ENCODE assay signal across 9 cellular contexts in genomic region chr2:20234596-20234995, GRCh38. TPM values are rescaled to one million over a fixed set of nuclear protein-coding genes. Genes with fewer than 3 reads are reported as not detected.
A peak's percentile ranks its signal among the peaks of the same experiment; 100 is the strongest.
DNase-seq lines count a peak whose midpoint lies in the region; ATAC-seq and TF ChIP-seq lines count a peak whose summit lies in the region.
"Not testable (repeated sequence)": the region's sequence is repeated elsewhere in the genome, so short reads cannot be mapped to it uniquely, and the experiment has no call there.
"Had no signal": no experiment of that assay in that cellular context is flagged by ENCODE, and none has a peak within 500 bp of the region (broad histone marks: within the 10 kb centered on the region; RNA-seq: fewer than 3 reads in every experiment).

No MANE protein-coding gene starts in this region.

- peaks cover 53% of the 10 kb centered on the region for H3K4me1 Mint-ChIP-seq in MCF 10A (ENCODE audit: insufficient read depth, unreplicated experiment)
- not testable (repeated sequence) for H3K4me1 Mint-ChIP-seq in osteocyte (ENCODE audit: unreplicated experiment)

- not testable (repeated sequence) for H2AFZ ChIP-seq in PC-3 (ENCODE audit: low read length)

- H3K9me3 ChIP-seq in PC-3 (ENCODE audit: low read length); RWPE2 (ENCODE audit: severe bottlenecking); esophagus squamous epithelium: not testable (repeated sequence)

- H3K4me1 ChIP-seq in PC-3 (ENCODE audit: insufficient read depth, low read length) (peaks cover 61% of the 10 kb centered on the region), RWPE2 (ENCODE audit: insufficient read depth, poor library complexity, severe bottlenecking) (peaks cover 52% of the 10 kb centered on the region), esophagus squamous epithelium (peaks cover 12 to 71% (median 25%) of the 10 kb centered on the region in 3 donors)

- not testable (repeated sequence) for H3K36me3 ChIP-seq in PC-3 (ENCODE audit: low read depth, low read length); RWPE2 (ENCODE audit: low read depth); esophagus squamous epithelium

- H4K20me1 ChIP-seq in PC-3 (ENCODE audit: low read length) = not testable (repeated sequence)

- H3K27ac Mint-ChIP-seq in MCF 10A (ENCODE audit: low read depth, unreplicated experiment) = peak overlapping the region; percentile 59
- H3K27ac Mint-ChIP-seq in osteocyte (ENCODE audit: unreplicated experiment) = not testable (repeated sequence)

- TF ChIP-seq CTCF in PC-3 (conservative IDR thresholded peaks at IDR 0.05; ENCODE audit: low read depth, low read length); RWPE2 (IDR thresholded peaks at IDR 0.05; ENCODE audit: poor library complexity, severe bottlenecking); MCF 10A (IDR thresholded peaks at IDR 0.05; ENCODE audit: unreplicated experiment); esophagus squamous epithelium (IDR thresholded peaks at IDR 0.05); fibroblast of the aortic adventitia (IDR thresholded peaks at IDR 0.05; ENCODE audit: insufficient read depth, low read length); osteocyte (IDR thresholded peaks at IDR 0.05): not testable (repeated sequence)

- H3K4me3 Mint-ChIP-seq in MCF 10A (ENCODE audit: unreplicated experiment); osteocyte (ENCODE audit: unreplicated experiment): not testable (repeated sequence)

- H3K9ac ChIP-seq in PC-3 (ENCODE audit: low read length) = not testable (repeated sequence)

- H3K36me3 Mint-ChIP-seq in MCF 10A (ENCODE audit: insufficient read depth, unreplicated experiment); osteocyte (ENCODE audit: unreplicated experiment): not testable (repeated sequence)

- H3K9me2 ChIP-seq in PC-3 (replicated peaks; ENCODE audit: low read length) = not testable (repeated sequence)

- not testable (repeated sequence) for H3K4me3 ChIP-seq in PC-3 (ENCODE audit: low read length); RWPE2 (ENCODE audit: severe bottlenecking); esophagus squamous epithelium; fibroblast of the aortic adventitia (ENCODE audit: low read depth, low read length)

- DNase-seq in PC-3; RWPE2 (ENCODE audit: low spot score); MCF 10A (ENCODE audit: unreplicated experiment); esophagus squamous epithelium (lab: John Stamatoyannopoulos, UW): not testable (repeated sequence)
- DNase-seq in fibroblast of the aortic adventitia (ENCODE audit: low read depth) (peak; percentile 51), osteocyte (ENCODE audit: extremely low spot score, unreplicated experiment) (peak; percentile 30)

- 7 to 49% methylated on average over 1 to 2 of the region's 2 CpGs for WGBS in esophagus squamous epithelium, 2 donors

- H3K9me3 Mint-ChIP-seq in MCF 10A (ENCODE audit: unreplicated experiment); osteocyte (ENCODE audit: unreplicated experiment): not testable (repeated sequence)

- intact Hi-C loops in PC-3 (cut with micrococcal nuclease); MCF 10A (cut with micrococcal nuclease); esophagus squamous epithelium (cut with DNase I): not testable (repeated sequence)

- BruUV-seq in PC-3 (replicated peaks; lab: Mats Ljungman, UMichigan); MCF 10A (replicated peaks; lab: Mats Ljungman, UMichigan): not testable (repeated sequence)

- not testable (repeated sequence) for ATAC-seq in PC-3; RWPE2 (ENCODE audit: low read depth)

- H3K27ac ChIP-seq in PC-3 (ENCODE audit: low read length) (peak overlapping the region; percentile 100), RWPE2 (ENCODE audit: poor library complexity, severe bottlenecking) (peak overlapping the region; percentile 99), esophagus squamous epithelium (peak overlapping the region in 3 of 4 donors; percentile 88 to 98 (median 89))

- H3K27me3 Mint-ChIP-seq in MCF 10A (ENCODE audit: insufficient read depth, unreplicated experiment); osteocyte (ENCODE audit: unreplicated experiment): not testable (repeated sequence)

- not testable (repeated sequence) for H3F3A ChIP-seq in PC-3 (ENCODE audit: low read length, unreplicated experiment)

- CTCF ChIA-PET in PC-3 (lab: Charles Lee) = not testable (repeated sequence)
- CTCF ChIA-PET in MCF 10A (lab: Yijun Ruan, JAX) = interaction anchor here (0.7 to 6.9 kb wide), 7 partner anchors 9 to 97 kb away, joined by 3 to 46 read pairs (median 5); partner anchors contain the start of gene SDC1

- H3K4me2 ChIP-seq in PC-3 (ENCODE audit: low read length) = not testable (repeated sequence)

- H3K27me3 ChIP-seq in PC-3 (ENCODE audit: low read length); RWPE2 (ENCODE audit: insufficient read depth, poor library complexity, severe bottlenecking); esophagus squamous epithelium: not testable (repeated sequence)

- not testable (repeated sequence) for TF ChIP-seq POLR2A in esophagus squamous epithelium (IDR thresholded peaks at IDR 0.05)

- POLR2A ChIA-PET in PC-3 (lab: Charles Lee; ENCODE audit: unreplicated experiment) = not testable (repeated sequence)
- POLR2A ChIA-PET in MCF 10A (lab: Yijun Ruan, JAX) = interaction anchor here (1.8 to 2.8 kb wide), 4 partner anchors 8 to 21 kb away, joined by 9 to 19 read pairs (median 14); partner anchors contain the start of gene SDC1

- H3K79me2 ChIP-seq in PC-3 (ENCODE audit: low read length) = not testable (repeated sequence)

RNA-seq across cellular contexts. Expression of gene SDC1, which starts 9.7 kb away (rescaled TPM):
- total RNA-seq in PC-3 (2014; rRNA removed) (358 and 362 TPM in 2 replicates), MCF 10A (2022) (214 and 232 TPM in 2 replicates), esophagus squamous epithelium (100 to 1,000 TPM; 355 to 757 (median 496) TPM), fibroblast of the aortic adventitia (ENCODE audit: low replicate concordance) (4.6 and 13.0 TPM in 2 replicates), osteocyte (11.1 and 11.6 TPM in 2 replicates)
- total RNA-seq: B cell; CD4-positive, CD25-positive, alpha-beta regulatory T cell; CD8-positive, alpha-beta T cell had no signal

Comparison
In these comparisons a context has a peak if more than half of its experiments do, and no peak if none do; other contexts are left out.
1. RNA of gene SDC1, which starts 9.7 kb away (total RNA-seq): 355 to 757 TPM in esophagus squamous epithelium, 358 to 362 TPM in PC-3 and 214 to 232 TPM in MCF 10A; 4.6 to 13.0 TPM in fibroblast of the aortic adventitia and 11.1 to 11.6 TPM in osteocyte; every median in the first group is over 10 times any median in the second.
2. Peak in every context shown above with its lines, with median percentiles within 50 percentile points of each other: H3K27ac ChIP-seq.